Comparison of ENCODE assay signal across 21 cellular contexts in the genomic region with DNA sequence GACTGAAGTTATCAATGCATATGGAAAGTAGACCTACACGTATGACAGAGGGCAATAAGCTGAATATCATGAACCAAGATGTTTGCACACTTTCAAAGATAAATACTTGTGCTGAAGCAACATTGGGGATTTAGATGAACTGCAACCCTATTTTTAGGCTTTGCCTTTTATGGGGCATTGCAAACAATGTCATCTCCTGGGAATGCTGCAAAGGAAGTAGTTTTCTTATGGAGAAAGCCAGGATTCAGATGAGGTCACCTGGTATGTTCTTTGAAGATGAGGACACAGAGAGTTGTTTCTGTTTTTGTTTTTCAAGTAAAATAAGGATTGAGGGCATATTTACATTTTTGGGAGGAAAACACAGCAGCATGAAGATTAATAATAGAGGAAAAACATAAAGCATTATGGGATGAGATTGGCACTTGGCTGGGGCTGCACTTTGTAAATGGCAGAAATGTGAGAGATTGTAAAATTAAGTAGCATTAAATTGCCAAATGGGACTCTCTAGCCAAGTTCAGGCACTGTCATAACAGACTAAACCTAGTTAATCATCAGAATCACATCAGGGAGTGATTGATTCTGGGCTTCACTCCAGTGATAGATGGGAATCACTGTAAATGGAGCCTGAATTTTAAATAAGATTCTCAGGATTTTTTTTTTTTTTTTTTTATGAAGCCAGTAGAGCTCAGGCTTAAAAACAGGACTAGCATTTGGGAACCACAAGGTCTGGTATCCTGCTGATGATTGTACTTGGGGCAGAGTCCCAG.
DNase-seq lines count a peak whose midpoint lies in the region; ATAC-seq, FAIRE-seq and TF ChIP-seq lines count a peak whose summit lies in the region.
"Had no signal": no experiment of that assay in that cellular context is flagged by ENCODE, and none has a peak within 500 bp of the region (broad histone marks: within the 10 kb centered on the region; RNA-seq: fewer than 3 reads in every experiment).

No MANE protein-coding gene starts in this region.

- no peak for ATAC-seq in Right ventricle myocardium superior (ENCODE audit: poor library complexity)
- ATAC-seq: CD8-positive, alpha-beta T cell; Panc1 had no signal

- H3K9me3 ChIP-seq in HUES6 (ENCODE audit: control insufficient read depth, insufficient read depth, low read depth, low read length) (peaks cover 6% of the 10 kb centered on the region; the same call in 1 of the 2 replicates), astrocyte (ENCODE audit: insufficient read depth, low read depth, low read length) (peaks cover 2% of the 10 kb centered on the region)

- no peak for TF ChIP-seq CTCF in astrocyte (IDR thresholded peaks at IDR 0.05; ENCODE audit: insufficient read depth, low read depth, low read length)
- no peak for TF ChIP-seq CTCF in fibroblast of the aortic adventitia (IDR thresholded peaks at IDR 0.05; ENCODE audit: insufficient read depth, low read length)
- no peak for TF ChIP-seq CTCF in lower leg skin (IDR thresholded peaks at IDR 0.05)
- TF ChIP-seq CTCF in chondrocyte (IDR thresholded peaks at IDR 0.05) = no peak

- no peaks in the 10 kb centered on the region for H4K20me1 ChIP-seq in astrocyte (ENCODE audit: insufficient read depth, low read length)
- H4K20me1 ChIP-seq: BLaER1 had no signal

- TF ChIP-seq POLR2A in lower leg skin (IDR thresholded peaks at IDR 0.05) = no peak

- H3K27ac Mint-ChIP-seq in astrocyte (ENCODE audit: unreplicated experiment) (no peak overlapping the region), chondrocyte (ENCODE audit: unreplicated experiment) (no peak overlapping the region)
- H3K27ac Mint-ChIP-seq: CD8-positive, alpha-beta T cell; H9; IgD-negative memory B cell had no signal

- H3K27me3 ChIP-seq in HUES6 (ENCODE audit: control insufficient read depth, insufficient read depth, low read length) (no peaks in the 10 kb centered on the region), astrocyte (ENCODE audit: insufficient read depth, low read length) (no peaks in the 10 kb centered on the region)
- H3K27me3 ChIP-seq: BLaER1, MG63, SJSA1 had no signal

- H3K27ac ChIP-seq in HUES6 (ENCODE audit: low read depth, low read length) = 0 out of 2 replicates have a peak overlapping the region, but pooled peaks have one; percentile 30
- H3K27ac ChIP-seq in astrocyte (ENCODE audit: low read depth, low read length) = no peak overlapping the region
- H3K27ac ChIP-seq: BLaER1, SJSA1 had no signal

- H3K36me3 ChIP-seq in HUES6 (ENCODE audit: control insufficient read depth, insufficient read depth, low read length) (no peaks in the 10 kb centered on the region), astrocyte (ENCODE audit: insufficient read depth, low read length) (no peaks in the 10 kb centered on the region)
- H3K36me3 ChIP-seq: BLaER1, MG63, SJSA1 had no signal

- peak; percentile 78 for FAIRE-seq in astrocyte (lab: Jason Lieb, UNC)
- FAIRE-seq: GM12892 had no signal

- no peak overlapping the region for H2AFZ ChIP-seq in astrocyte (ENCODE audit: low read depth, low read length)

- H3K27me3 Mint-ChIP-seq in astrocyte (ENCODE audit: low read depth, unreplicated experiment) (no peaks in the 10 kb centered on the region), chondrocyte (ENCODE audit: low read depth) (no peaks in the 10 kb centered on the region)
- H3K27me3 Mint-ChIP-seq: IgD-negative memory B cell had no signal

- H3K9me3 Mint-ChIP-seq in astrocyte (ENCODE audit: unreplicated experiment) = peaks cover 6% of the 10 kb centered on the region
- H3K9me3 Mint-ChIP-seq in chondrocyte (ENCODE audit: low read depth) = peaks cover 27% of the 10 kb centered on the region

- intact Hi-C loops in lower leg skin (cut with DNase I; ENCODE audit: low total_unique reads) = no loop called here
- intact Hi-C loops in Right ventricle myocardium superior (cut with DNase I) = no loop called here

- H3K79me2 ChIP-seq in astrocyte (ENCODE audit: insufficient read depth, low read length) = no peaks in the 10 kb centered on the region

- in situ Hi-C loops in ACHN (cut with HindIII; ENCODE audit: low pct_ligation_motif_present, low pct_unique_long_range_greater_than_20kb, low sequenced_read_pairs) = no loop called here

- H3K4me3 ChIP-seq in HUES6 (ENCODE audit: low read depth, low read length) (no peak overlapping the region), astrocyte (ENCODE audit: insufficient read depth, low read depth, low read length) (no peak overlapping the region), fibroblast of the aortic adventitia (ENCODE audit: low read depth, low read length) (no peak overlapping the region), lower leg skin (ENCODE audit: low read depth, poor library complexity, severe bottlenecking) (no peak overlapping the region)
- H3K4me3 ChIP-seq: BLaER1, MG63, SJSA1 had no signal

- H3K36me3 Mint-ChIP-seq in astrocyte (ENCODE audit: low read depth, unreplicated experiment) = no peaks in the 10 kb centered on the region
- peaks cover 4% of the 10 kb centered on the region for H3K36me3 Mint-ChIP-seq in chondrocyte (ENCODE audit: low read depth)
- H3K36me3 Mint-ChIP-seq: CD8-positive, alpha-beta T cell; IgD-negative memory B cell had no signal

- H3K9ac ChIP-seq in HUES6 (ENCODE audit: low read length) (no peak overlapping the region), astrocyte (ENCODE audit: low read length) (no peak overlapping the region)
- H3K9ac ChIP-seq: BLaER1 had no signal

- 35 to 41% methylated on average over 1 of the region's 1 CpG for WGBS in lower leg skin, 2 donors

- no peak overlapping the region for H3K4me2 ChIP-seq in astrocyte (ENCODE audit: low read length)
- H3K4me2 ChIP-seq: BLaER1 had no signal

- DNase-seq in astrocyte (ENCODE audit: low read depth) (peak; percentile 54), fibroblast of the aortic adventitia (ENCODE audit: low read depth) (peak; percentile 1), lower leg skin (ENCODE audit: low spot score in 2 of 2) (no peak), Right ventricle myocardium superior (no peak), chondrocyte (ENCODE audit: low spot score) (no peak), ACHN (no peak)
- DNase-seq: CD8-positive, alpha-beta T cell; H9; Karpas-422; MG63; NCI-H1092; NCI-H1436 treated with DMSO at 0.1 percent for 48 hours; NCI-H2029 treated with DMSO at 0.1 percent for 48 hours; NCI-H2171 treated with DMSO at 0.1 percent for 48 hours; SW 1271 had no signal

- H3K4me1 Mint-ChIP-seq in astrocyte (ENCODE audit: low read depth, unreplicated experiment) (peaks cover 10% of the 10 kb centered on the region), chondrocyte (ENCODE audit: low read depth) (no peaks in the 10 kb centered on the region)
- H3K4me1 Mint-ChIP-seq: IgD-negative memory B cell had no signal

- H3K4me1 ChIP-seq in HUES6 (ENCODE audit: control insufficient read depth, insufficient read depth, low read length) = peaks cover 19% of the 10 kb centered on the region
- no peaks in the 10 kb centered on the region for H3K4me1 ChIP-seq in astrocyte (ENCODE audit: insufficient read depth, low read length)
- H3K4me1 ChIP-seq: BLaER1, SJSA1 had no signal

- H3K4me3 Mint-ChIP-seq in astrocyte (ENCODE audit: unreplicated experiment) (no peak overlapping the region), chondrocyte (ENCODE audit: unreplicated experiment) (no peak overlapping the region)
- H3K4me3 Mint-ChIP-seq: CD8-positive, alpha-beta T cell; H9; IgD-negative memory B cell had no signal

Comparison
In these comparisons a context has a peak if more than half of its experiments do, and no peak if none do; other contexts are left out.
1. DNase-seq: peak in astrocyte (single experiment) and fibroblast of the aortic adventitia (single experiment); none in lower leg skin (0 of 2), Right ventricle myocardium superior (single experiment), chondrocyte (single experiment) and ACHN (single experiment).